In the genomic region with DNA sequence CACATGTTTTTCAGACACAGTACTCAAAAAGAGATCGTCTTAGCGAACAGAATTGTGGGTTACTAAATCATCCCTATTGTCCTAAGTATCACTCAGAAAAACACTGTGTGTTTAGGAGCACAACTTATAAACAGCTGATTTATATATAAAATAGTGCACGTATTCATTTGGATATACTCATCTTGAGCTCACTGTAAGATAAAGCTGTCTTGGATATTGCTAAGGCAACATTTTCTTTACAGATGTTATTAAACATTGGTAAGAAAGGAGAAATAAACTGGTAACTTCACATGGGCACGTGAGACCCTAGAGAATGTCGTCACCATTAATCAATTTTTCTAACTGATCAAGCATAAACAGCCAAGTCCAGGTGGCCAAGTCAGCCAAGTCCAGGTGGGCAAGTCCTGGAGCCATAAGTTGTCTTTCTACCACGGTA, we compare ENCODE assay signal across 8 cellular contexts. TPM values are rescaled to one million over a fixed set of nuclear protein-coding genes. Genes with fewer than 3 reads are reported as not detected.
DNase-seq lines count a peak whose midpoint lies in the region; ATAC-seq and TF ChIP-seq lines count a peak whose summit lies in the region.

No MANE protein-coding gene starts in this region.

- no peak for TF ChIP-seq POLR2A in gastrocnemius medialis (IDR thresholded peaks at IDR 0.05)

- H3K4me3 ChIP-seq in Panc1 (ENCODE audit: low read depth in 2 of 2, low read length in 2 of 2): peak overlapping the region; percentile 71 to 73
- H3K4me3 ChIP-seq in gastrocnemius medialis: peak overlapping the region; percentile 55 to 73 (median 70)

- peaks cover 43% of the 10 kb centered on the region for H3K4me1 ChIP-seq in Panc1 (ENCODE audit: control insufficient read depth, insufficient read depth, low read length)
- peaks cover 0 to 4% of the 10 kb centered on the region in 2 donors for H3K4me1 ChIP-seq in gastrocnemius medialis

- H3K9me3 Mint-ChIP-seq in activated T-cell treated with anti-CD3 and anti-CD28 coated beads, Interleukin-2, amount 50 U/mL, for 24 hours: no peaks in the 10 kb centered on the region

- in situ Hi-C loops in Panc1 (cut with HindIII; ENCODE audit: low pct_unique_long_range_greater_than_20kb, low sequenced_read_pairs) (no loop called here), gastrocnemius medialis (cut with MboI; ENCODE audit: low sequenced_read_pairs in 4 of 4) (no loop called here)

- peak overlapping the region; percentile 72 for H3K4me3 Mint-ChIP-seq in activated T-cell treated with anti-CD3 and anti-CD28 coated beads, Interleukin-2, amount 50 U/mL, for 24 hours

- ATAC-seq in Panc1 (no peak), gastrocnemius medialis (no peak), HG03457 (IDR thresholded peaks at IDR 0.05; ENCODE audit: unreplicated experiment) (no peak)

- intact Hi-C loops in Panc1 (cut with micrococcal nuclease; ENCODE audit: unreplicated experiment): loop anchor here (5.0 to 10.0 kb wide), 2 partner anchors 64 to 132 kb away; no protein-coding TSS in a partner anchor
- intact Hi-C loops in gastrocnemius medialis (cut with DNase I; ENCODE audit: low total_unique reads): no loop called here

- H3K27ac ChIP-seq in Panc1 (ENCODE audit: low read length): peak overlapping the region; percentile 94
- H3K27ac ChIP-seq in gastrocnemius medialis: peak overlapping the region in 3 of 4 donors; percentile 57 to 75 (median 72)

- peaks cover 72% of the 10 kb centered on the region for H3K27me3 Mint-ChIP-seq in activated T-cell treated with anti-CD3 and anti-CD28 coated beads, Interleukin-2, amount 50 U/mL, for 24 hours

- no peaks in the 10 kb centered on the region for H3K36me3 Mint-ChIP-seq in activated T-cell treated with anti-CD3 and anti-CD28 coated beads, Interleukin-2, amount 50 U/mL, for 24 hours (ENCODE audit: low read depth)

- H3K27me3 ChIP-seq in Panc1 (ENCODE audit: control insufficient read depth, insufficient read depth, low read length): no peaks in the 10 kb centered on the region
- peaks cover 21 to 44% (median 34%) of the 10 kb centered on the region in 3 donors for H3K27me3 ChIP-seq in gastrocnemius medialis

- peaks cover 15% of the 10 kb centered on the region for H3K4me1 Mint-ChIP-seq in activated T-cell treated with anti-CD3 and anti-CD28 coated beads, Interleukin-2, amount 50 U/mL, for 24 hours (ENCODE audit: low read depth)

- H3K27ac Mint-ChIP-seq in activated T-cell treated with anti-CD3 and anti-CD28 coated beads, Interleukin-2, amount 50 U/mL, for 24 hours: no peak overlapping the region

- DNase-seq in activated T-cell treated with anti-CD3 and anti-CD28 coated beads, Interleukin-2, amount 50 U/mL, for 24 hours: no peak
- no peak for DNase-seq in activated T-cell treated with anti-CD3 and anti-CD28 coated beads, Interleukin-2, amount 50 U/mL, for 48 hours
- DNase-seq in Panc1 (ENCODE audit: low read depth, low spot score) (no peak), fibroblast of peridontal ligament (ENCODE audit: extremely low read depth) (peak; percentile 22), gastrocnemius medialis (no peak), NOMO-1 (lab: John Stamatoyannopoulos, UW; ENCODE audit: unreplicated experiment in 2 of 2) (no peak)
- DNase-seq in central memory CD4-positive, alpha-beta T cell: no peak

- CTCF ChIA-PET in Panc1 (lab: Charles Lee): no interaction called here

- H3K9me3 ChIP-seq in Panc1 (ENCODE audit: control insufficient read depth, insufficient read depth, low read depth, low read length): no peaks in the 10 kb centered on the region
- H3K9me3 ChIP-seq in gastrocnemius medialis: no peaks in the 10 kb centered on the region

- no TSS peak for BruUV-seq in Panc1 (replicated peaks; lab: Mats Ljungman, UMichigan)

- H3K36me3 ChIP-seq in Panc1 (ENCODE audit: control insufficient read depth, insufficient read depth, low read length) (no peaks in the 10 kb centered on the region; the same call in none of the 2 replicates), gastrocnemius medialis (no peaks in the 10 kb centered on the region)

- TF ChIP-seq CTCF in Panc1 (IDR thresholded peaks at IDR 0.05) (no peak), gastrocnemius medialis (IDR thresholded peaks at IDR 0.05 in 4 of 5, conservative IDR thresholded peaks at IDR 0.05 in 1 of 5) (no peak)

- POLR2A ChIA-PET in Panc1 (lab: Charles Lee): no interaction called here

RNA-seq across cellular contexts. Expression of gene PAWR, which starts 1.7 kb away (rescaled TPM):
- 142 TPM for total RNA-seq in Panc1 (2021; ENCODE audit: unreplicated experiment)
- polyA plus RNA-seq in Panc1 (2012; ENCODE audit: insufficient read length): 55.9 TPM
- total RNA-seq in gastrocnemius medialis: 1 to 10 TPM in 1 of 4 donors, under 1 TPM in 3; 0.51 to 1.4 (median 0.72) TPM

Comparison
In these comparisons a context has a peak if more than half of its experiments do, and no peak if none do; other contexts are left out.
1. RNA of gene PAWR, which starts 1.7 kb away (total RNA-seq): 142 TPM in Panc1 (single experiment); 0.51 to 1.4 TPM in gastrocnemius medialis; every median in the first group is over 10 times any median in the second.